Comparison of ENCODE assay signal across 8 cellular contexts in genomic region chr2:26847663-26848335, GRCh38. TPM values are rescaled to one million over a fixed set of nuclear protein-coding genes. Genes with fewer than 3 reads are reported as not detected.
DNase-seq lines count a peak whose midpoint lies in the region; ATAC-seq, FAIRE-seq and TF ChIP-seq lines count a peak whose summit lies in the region.

A gene with protein sequence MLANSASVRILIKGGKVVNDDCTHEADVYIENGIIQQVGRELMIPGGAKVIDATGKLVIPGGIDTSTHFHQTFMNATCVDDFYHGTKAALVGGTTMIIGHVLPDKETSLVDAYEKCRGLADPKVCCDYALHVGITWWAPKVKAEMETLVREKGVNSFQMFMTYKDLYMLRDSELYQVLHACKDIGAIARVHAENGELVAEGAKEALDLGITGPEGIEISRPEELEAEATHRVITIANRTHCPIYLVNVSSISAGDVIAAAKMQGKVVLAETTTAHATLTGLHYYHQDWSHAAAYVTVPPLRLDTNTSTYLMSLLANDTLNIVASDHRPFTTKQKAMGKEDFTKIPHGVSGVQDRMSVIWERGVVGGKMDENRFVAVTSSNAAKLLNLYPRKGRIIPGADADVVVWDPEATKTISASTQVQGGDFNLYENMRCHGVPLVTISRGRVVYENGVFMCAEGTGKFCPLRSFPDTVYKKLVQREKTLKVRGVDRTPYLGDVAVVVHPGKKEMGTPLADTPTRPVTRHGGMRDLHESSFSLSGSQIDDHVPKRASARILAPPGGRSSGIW (plus strand): TSS chr2:26848132. CDS start chr2:26898500, 50,368 bp downstream.

- H3K4me3 ChIP-seq in H7 (ENCODE audit: insufficient read depth, low read depth, low read length) = peak within 1 kb of the TSS; percentile 63
- no peak within 1 kb of the TSS for H3K4me3 ChIP-seq in kidney (ENCODE audit: low read length in 2 of 2)
- H3K4me3 ChIP-seq in suprapubic skin = peak within 1 kb of the TSS; percentile 49

- no peaks in the 10 kb centered on the region for H3K36me3 Mint-ChIP-seq in activated naive CD4-positive, alpha-beta T cell treated with anti-CD3 and anti-CD28 coated beads, Interleukin-2, amount 50 U/mL, for 72 hours

- no peak within 1 kb of the TSS for H3K27ac ChIP-seq in kidney (ENCODE audit: low read depth in 2 of 2, low read length in 2 of 2)
- H3K27ac ChIP-seq in suprapubic skin = no peak within 1 kb of the TSS

- TF ChIP-seq EP300 in suprapubic skin (IDR thresholded peaks at IDR 0.05) = no peak

- H3K4me1 ChIP-seq in kidney (ENCODE audit: control insufficient read depth in 1 of 2, insufficient read depth in 1 of 2, low read depth in 1 of 2, low read length in 2 of 2) = peaks cover 0 to 6% of the 10 kb centered on the region in 2 donors
- peaks cover 38% of the 10 kb centered on the region for H3K4me1 ChIP-seq in suprapubic skin

- H3K36me3 ChIP-seq in H7 (replicated peaks; ENCODE audit: control insufficient read depth, insufficient read depth, low read length) = no peaks in the 10 kb centered on the region
- no peaks in the 10 kb centered on the region for H3K36me3 ChIP-seq in kidney (ENCODE audit: control insufficient read depth in 1 of 2, insufficient read depth in 2 of 2, low read length in 2 of 2)
- H3K36me3 ChIP-seq in suprapubic skin = no peaks in the 10 kb centered on the region

- no peaks in the 10 kb centered on the region for H3K9me3 Mint-ChIP-seq in activated naive CD4-positive, alpha-beta T cell treated with anti-CD3 and anti-CD28 coated beads, Interleukin-2, amount 50 U/mL, for 72 hours

- peak; percentile 13 to 54 for ATAC-seq in activated naive CD4-positive, alpha-beta T cell treated with anti-CD3 and anti-CD28 coated beads, Interleukin-2, amount 50 U/mL, for 72 hours
- no peak for ATAC-seq in HG02852 (IDR thresholded peaks at IDR 0.05; ENCODE audit: unreplicated experiment)
- ATAC-seq in HG03521 (IDR thresholded peaks at IDR 0.05; ENCODE audit: unreplicated experiment) = no peak

- H3K9ac ChIP-seq in kidney (ENCODE audit: low read length in 2 of 2) = no peak within 1 kb of the TSS

- WGBS in suprapubic skin = no CpG with 5 or more reads among the region's 82 CpGs

- no peaks in the 10 kb centered on the region for H3K9me3 ChIP-seq in kidney (ENCODE audit: control insufficient read depth in 1 of 2, low read length in 2 of 2)
- no peaks in the 10 kb centered on the region for H3K9me3 ChIP-seq in suprapubic skin

- intact Hi-C loops in kidney (cut with DNase I) = loop anchor here (10.0 kb wide), 1 partner anchor 97 kb away; no protein-coding TSS in a partner anchor

- H3K27me3 ChIP-seq in H7 (ENCODE audit: control insufficient read depth, insufficient read depth, low read length) (peaks cover 72% of the 10 kb centered on the region), suprapubic skin (peaks cover 91% of the 10 kb centered on the region)

- no peak for FAIRE-seq in kidney (lab: Jason Lieb, UNC)

- TF ChIP-seq POLR2A in suprapubic skin (IDR thresholded peaks at IDR 0.05) = no peak

- DNase-seq in H7 (peak; percentile 98), NCI-H2171 treated with DMSO at 0.1 percent for 48 hours (lab: John Stamatoyannopoulos, UW) (peak; percentile 94), kidney (peak; percentile 72), suprapubic skin (ENCODE audit: low spot score in 2 of 2) (no peak), HCEC 1CT (no peak)
- peak in 1 of 2 donors; percentile 21 for DNase-seq in activated naive CD4-positive, alpha-beta T cell treated with anti-CD3 and anti-CD28 coated beads, Interleukin-2, amount 50 U/mL, for 72 hours (ENCODE audit: low spot score in 2 of 2)

- TF ChIP-seq CTCF in kidney (IDR thresholded peaks at IDR 0.05; ENCODE audit: borderline replicate concordance, extremely low read depth, insufficient read depth) = no peak
- TF ChIP-seq CTCF in suprapubic skin (IDR thresholded peaks at IDR 0.05) = no peak

- H3K27ac Mint-ChIP-seq in activated naive CD4-positive, alpha-beta T cell treated with anti-CD3 and anti-CD28 coated beads, Interleukin-2, amount 50 U/mL, for 72 hours = no peak within 1 kb of the TSS

RNA-seq across cellular contexts. Expression of the gene that starts here (rescaled TPM):
- total RNA-seq in H7 (2014; rRNA removed; shearing (Covaris generic)) = 3.8 and 4.4 TPM in 2 replicates
- not detected for total RNA-seq in activated naive CD4-positive, alpha-beta T cell treated with anti-CD3 and anti-CD28 coated beads, Interleukin-2, amount 50 U/mL, for 72 hours
- not detected for total RNA-seq in kidney
- not detected for polyA plus RNA-seq in kidney (ENCODE audit: insufficient read depth, low read depth, low replicate concordance)
- total RNA-seq in suprapubic skin = not detected

Comparison
In these comparisons a context has a peak if more than half of its experiments do, and no peak if none do; other contexts are left out.
1. Peak in ATAC-seq in activated naive CD4-positive, alpha-beta T cell treated with anti-CD3 and anti-CD28 coated beads, Interleukin-2, amount 50 U/mL, for 72 hours; RNA of the gene not detected or under 1 TPM.
2. Peak in DNase-seq in kidney; RNA of the gene not detected or under 1 TPM.
3. DNase-seq: peak in H7 (single experiment) and NCI-H2171 treated with DMSO at 0.1 percent for 48 hours (single experiment); none in suprapubic skin (0 of 2) and HCEC 1CT (single experiment).
4. H3K4me3 ChIP-seq: peak in H7 (single experiment) and suprapubic skin (single experiment); none in kidney (0 of 2).